1 cellular context compared by ENCODE assay signal in genomic region chr5:113293068-113293571, GRCh38.
TF ChIP-seq lines count a peak whose summit lies in the region.

No MANE protein-coding gene starts in this region.

TF ChIP-seq in HepG2, 621 proteins besides CTCF, POLR2A, EP300 and RAD21 (continued from another document):
- TF ChIP-seq, protein P1, sequence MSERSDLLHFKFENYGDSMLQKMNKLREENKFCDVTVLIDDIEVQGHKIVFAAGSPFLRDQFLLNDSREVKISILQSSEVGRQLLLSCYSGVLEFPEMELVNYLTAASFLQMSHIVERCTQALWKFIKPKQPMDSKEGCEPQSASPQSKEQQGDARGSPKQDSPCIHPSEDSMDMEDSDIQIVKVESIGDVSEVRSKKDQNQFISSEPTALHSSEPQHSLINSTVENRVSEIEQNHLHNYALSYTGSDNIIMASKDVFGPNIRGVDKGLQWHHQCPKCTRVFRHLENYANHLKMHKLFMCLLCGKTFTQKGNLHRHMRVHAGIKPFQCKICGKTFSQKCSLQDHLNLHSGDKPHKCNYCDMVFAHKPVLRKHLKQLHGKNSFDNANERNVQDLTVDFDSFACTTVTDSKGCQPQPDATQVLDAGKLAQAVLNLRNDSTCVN (CRISPR knock-in tag; IDR thresholded peaks at IDR 0.05; ENCODE audit: borderline replicate concordance): no peak
- TF ChIP-seq ZHX1 (CRISPR knock-in tag; IDR thresholded peaks at IDR 0.05; ENCODE audit: low read depth) (no peak), ZZZ3 (CRISPR knock-in tag; IDR thresholded peaks at IDR 0.05; ENCODE audit: borderline replicate concordance) (no peak), ZNF790 (CRISPR knock-in tag; IDR thresholded peaks at IDR 0.05; ENCODE audit: borderline replicate concordance) (no peak), ATM (IDR thresholded peaks at IDR 0.05; ENCODE audit: borderline replicate concordance) (no peak)
